ENCODE assay signal across 8 cellular contexts in the genomic region with DNA sequence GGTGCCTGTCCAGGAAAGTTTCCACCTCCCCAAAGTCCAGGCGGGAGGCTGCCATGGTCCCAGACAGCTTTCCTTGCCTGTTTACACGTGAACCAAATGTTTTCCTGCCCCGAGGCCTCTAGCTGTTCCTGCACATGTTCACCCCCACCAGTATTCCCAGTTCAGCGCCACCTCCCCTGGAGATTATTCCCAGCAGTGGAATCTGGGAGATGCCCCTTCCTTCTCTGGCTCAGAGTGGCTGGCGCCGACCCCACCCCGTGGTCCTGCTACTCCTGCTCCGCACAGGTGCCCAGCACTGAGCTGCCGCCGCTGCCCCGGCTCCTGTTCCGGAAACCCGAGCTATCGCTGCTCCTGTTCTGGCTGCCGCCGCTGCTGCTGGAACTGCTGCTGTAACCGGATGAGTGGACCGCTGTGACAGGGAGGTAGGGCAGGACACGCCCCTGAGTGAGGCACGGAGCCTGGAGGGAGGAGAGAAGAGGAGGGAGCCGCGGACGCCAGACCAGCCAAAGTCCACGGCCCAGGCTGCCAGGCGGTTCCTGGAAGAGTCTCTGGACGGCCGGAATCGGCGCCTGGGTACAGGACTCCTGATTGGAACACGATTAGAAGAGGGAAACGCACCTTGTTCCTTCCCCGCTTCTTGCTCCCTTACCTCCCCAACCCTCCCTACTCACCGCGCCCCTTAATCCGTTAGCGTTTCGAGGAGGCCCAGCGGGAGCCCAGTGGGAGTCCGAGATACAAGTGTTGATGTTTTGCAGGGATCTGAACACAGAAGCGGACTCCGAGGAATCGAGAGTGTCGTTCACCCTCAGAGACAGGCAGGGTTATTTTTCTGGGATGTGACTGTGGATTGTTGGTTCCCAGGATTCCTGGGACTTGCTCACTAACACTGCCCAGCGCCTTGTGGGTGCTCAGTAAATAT. TPM values are rescaled to one million over a fixed set of nuclear protein-coding genes. Genes with fewer than 3 reads are reported as not detected.
A peak's percentile ranks its signal among the peaks of the same experiment; 100 is the strongest.
DNase-seq lines count a peak whose midpoint lies in the region; ATAC-seq and TF ChIP-seq lines count a peak whose summit lies in the region.

A gene (minus strand): TSS at position 395 of the 919 bp plus-strand sequence. CDS start 340 bp downstream, at position 55.

- H3K4me3 ChIP-seq in choroid plexus epithelial cell (ENCODE audit: low read depth, low read length) = peak within 1 kb of the TSS; percentile 55
- peak within 1 kb of the TSS; percentile 49 for H3K4me3 ChIP-seq in kidney epithelial cell (ENCODE audit: low read depth, low read length)

- ATAC-seq in GM21423 (IDR thresholded peaks at IDR 0.05; ENCODE audit: unreplicated experiment) = peak; percentile 84

- no peaks in the 10 kb centered on the region for H3K27me3 ChIP-seq in kidney epithelial cell (ENCODE audit: control insufficient read depth, insufficient read depth, low read length)

- TF ChIP-seq CTCF in choroid plexus epithelial cell (conservative IDR thresholded peaks at IDR 0.05; ENCODE audit: low read depth, low read length) (no peak), kidney epithelial cell (IDR thresholded peaks at IDR 0.05; ENCODE audit: insufficient read depth, low read length, poor library complexity, severe bottlenecking) (no peak)

- DNase-seq in Ammon's horn (ENCODE audit: low spot score) (peak; percentile 22), NCI-H1092 treated with DMSO at 0.1 percent for 48 hours (lab: John Stamatoyannopoulos, UW) (peak; percentile 63), SW480 (ENCODE audit: low spot score) (peak; percentile 93), choroid plexus epithelial cell (ENCODE audit: low read depth) (peak; percentile 54), kidney epithelial cell (ENCODE audit: low read depth) (peak; percentile 69), AML-193 (lab: John Stamatoyannopoulos, UW) (no peak)
- peak; percentile 20 to 40 (median 28) for DNase-seq in stimulated activated CD4-positive, alpha-beta T cell treated with anti-CD3 and anti-CD28 coated beads, Interleukin-12 subunit alpha, Interleukin-12 subunit beta, amount 100 ng/mL, for 48 hours (ENCODE audit: low read depth in 2 of 3, low spot score in 1 of 3)

- H3K36me3 ChIP-seq in kidney epithelial cell (ENCODE audit: control insufficient read depth, insufficient read depth, low read length) = no peaks in the 10 kb centered on the region

RNA-seq across cellular contexts. Expression of the gene that starts here (rescaled TPM):
- 0.13 and 0.21 TPM in 2 replicates for total RNA-seq in kidney epithelial cell

Comparison
In these comparisons a context has a peak if more than half of its experiments do, and no peak if none do; other contexts are left out.
1. Peak in DNase-seq and H3K4me3 ChIP-seq in kidney epithelial cell; RNA of the gene not detected or under 1 TPM.
2. DNase-seq: peak in Ammon's horn (single experiment), NCI-H1092 treated with DMSO at 0.1 percent for 48 hours (single experiment), SW480 (single experiment), choroid plexus epithelial cell (single experiment) and stimulated activated CD4-positive, alpha-beta T cell treated with anti-CD3 and anti-CD28 coated beads, Interleukin-12 subunit alpha, Interleukin-12 subunit beta, amount 100 ng/mL, for 48 hours (3 of 3); none in AML-193 (0 of 2).